ENCODE assay signal across 17 cellular contexts in the genomic region with DNA sequence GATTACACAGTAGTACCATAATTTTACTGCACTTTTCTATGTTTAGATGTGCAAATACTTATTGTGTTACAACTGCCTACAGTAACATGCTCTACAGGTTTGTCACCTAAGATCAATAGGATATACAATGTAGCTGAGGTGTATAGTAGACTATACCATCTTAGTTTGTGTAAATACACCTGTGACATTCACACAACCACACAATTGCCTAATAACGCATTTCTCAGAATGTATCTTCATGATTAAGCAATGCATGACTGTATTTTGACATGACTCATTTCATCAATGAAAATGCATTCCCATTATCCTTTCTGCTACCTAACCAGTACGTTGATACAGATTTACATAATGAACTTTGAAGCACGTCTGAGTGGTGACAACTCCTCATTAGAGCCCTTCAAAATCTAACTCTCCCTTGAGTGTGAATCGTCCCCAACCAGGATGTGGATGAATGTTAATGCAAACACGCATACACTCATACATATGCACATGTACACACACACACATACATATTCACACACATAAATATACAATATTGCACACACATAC. TPM values are rescaled to one million over a fixed set of nuclear protein-coding genes. Genes with fewer than 3 reads are reported as not detected.
"Had no signal": no experiment of that assay in that cellular context is flagged by ENCODE, and none has a peak within 500 bp of the region (broad histone marks: within the 10 kb centered on the region; RNA-seq: fewer than 3 reads in every experiment).

No MANE protein-coding gene starts in this region.

- DNase-seq: activated CD8-positive, alpha-beta memory T cell treated with anti-CD3 and anti-CD28 coated beads, Interleukin-2, amount 50 U/mL, for 4 hours; activated CD8-positive, alpha-beta T cell treated with anti-CD3 and anti-CD28 coated beads for 36 hours; activated naive CD4-positive, alpha-beta T cell treated with anti-CD3 and anti-CD28 coated beads for 36 hours; body of pancreas; effector memory CD8-positive, alpha-beta T cell; heart left ventricle; islet precursor cell; left ventricle myocardium inferior; mesenchymal stem cell; stimulated activated naive CD8-positive, alpha-beta T cell treated with anti-CD3 and anti-CD28 coated beads, Interleukin-15, Interleukin-2, amounts not matched to agents 100 U/mL and 50 U/mL, for 24 hours had no signal

- H3K27me3 ChIP-seq: body of pancreas, esophagus muscularis mucosa had no signal

- ATAC-seq: activated CD8-positive, alpha-beta T cell treated with anti-CD3 and anti-CD28 coated beads for 36 hours; body of pancreas; effector memory CD8-positive, alpha-beta T cell; heart left ventricle; sciatic nerve; stimulated activated naive CD8-positive, alpha-beta T cell treated with anti-CD3 and anti-CD28 coated beads, Interleukin-15, Interleukin-2, amounts not matched to agents 100 U/mL and 50 U/mL, for 24 hours had no signal

- H3K27ac ChIP-seq: body of pancreas, esophagus muscularis mucosa, heart left ventricle, left ventricle myocardium inferior, thoracic aorta, VCaP had no signal

- H3K4me1 ChIP-seq: body of pancreas, esophagus muscularis mucosa, heart left ventricle, left ventricle myocardium inferior had no signal

RNA-seq across cellular contexts. Expression of a gene that starts 28.4 kb away (rescaled TPM):
- total RNA-seq: activated naive CD4-positive, alpha-beta T cell treated with anti-CD3 and anti-CD28 coated beads for 36 hours; osteoblast; pulmonary artery endothelial cell had no signal
- polyA plus RNA-seq: neural cell had no signal

RNA-seq across cellular contexts. Expression of a gene that starts 50.0 kb away (rescaled TPM):
- total RNA-seq: body of pancreas, osteoblast had no signal
- polyA plus RNA-seq: neural cell had no signal
